9 cellular contexts compared by ENCODE assay signal in genomic region chr16:10180771-10181163, GRCh38. TPM values are rescaled to one million over a fixed set of nuclear protein-coding genes. Genes with fewer than 3 reads are reported as not detected.
A peak's percentile ranks its signal among the peaks of the same experiment; 100 is the strongest.
DNase-seq lines count a peak whose midpoint lies in the region; ATAC-seq lines count a peak whose summit lies in the region.
"Had no signal": no experiment of that assay in that cellular context is flagged by ENCODE, and none has a peak within 500 bp of the region (broad histone marks: within the 10 kb centered on the region; RNA-seq: fewer than 3 reads in every experiment).

No MANE protein-coding gene starts in this region.

- no peaks in the 10 kb centered on the region for H3K36me3 Mint-ChIP-seq in activated T-cell treated with anti-CD3 and anti-CD28 coated beads, Interleukin-2, amount 50 U/mL, for 24 hours (ENCODE audit: low read depth)

- intact Hi-C loops in left ventricle myocardium superior (cut with micrococcal nuclease) = no loop called here

- ATAC-seq in left ventricle myocardium superior (peak; percentile 38), HG02852 (IDR thresholded peaks at IDR 0.05; ENCODE audit: unreplicated experiment) (no peak)

- H3K9me3 Mint-ChIP-seq in activated T-cell treated with anti-CD3 and anti-CD28 coated beads, Interleukin-2, amount 50 U/mL, for 24 hours = no peaks in the 10 kb centered on the region
- H3K9me3 Mint-ChIP-seq: T-helper 1 cell treated with Interleukin-12 subunit alpha and Interleukin-12 subunit beta and Interleukin-4 antibody, amounts not matched to agents 30 μg/mL and 1 μg/mL, for 36 hours had no signal

- H3K27me3 Mint-ChIP-seq in activated T-cell treated with anti-CD3 and anti-CD28 coated beads, Interleukin-2, amount 50 U/mL, for 24 hours = peaks cover 70% of the 10 kb centered on the region

- H3K27ac Mint-ChIP-seq in activated T-cell treated with anti-CD3 and anti-CD28 coated beads, Interleukin-2, amount 50 U/mL, for 24 hours = no peak overlapping the region
- H3K27ac Mint-ChIP-seq: T-helper 1 cell treated with Interleukin-12 subunit alpha and Interleukin-12 subunit beta and Interleukin-4 antibody, amounts not matched to agents 30 μg/mL and 1 μg/mL, for 36 hours had no signal

- H3K4me1 Mint-ChIP-seq in activated T-cell treated with anti-CD3 and anti-CD28 coated beads, Interleukin-2, amount 50 U/mL, for 24 hours (ENCODE audit: low read depth) = peaks cover 15% of the 10 kb centered on the region

- peak; percentile 63 for DNase-seq in DMS 273 (lab: John Stamatoyannopoulos, UW; ENCODE audit: unreplicated experiment)
- no peak for DNase-seq in DMS 273 treated with DMSO at 0.1 percent for 48 hours (lab: John Stamatoyannopoulos, UW)
- DNase-seq in activated T-cell treated with anti-CD3 and anti-CD28 coated beads, Interleukin-2, amount 50 U/mL, for 24 hours = peak; percentile 45
- peak; percentile 53 for DNase-seq in left ventricle myocardium superior
- peak; percentile 28 to 58 for DNase-seq in stimulated activated CD4-positive, alpha-beta T cell treated with anti-CD3 and anti-CD28 coated beads, Interleukin-2, amount 100 ng/mL, for 24 hours
- DNase-seq in NCI-H510A treated with DMSO at 0.1 percent for 48 hours (lab: John Stamatoyannopoulos, UW) = no peak
- no peak for DNase-seq in 8988T

- no peak overlapping the region for H3K4me3 Mint-ChIP-seq in activated T-cell treated with anti-CD3 and anti-CD28 coated beads, Interleukin-2, amount 50 U/mL, for 24 hours
- H3K4me3 Mint-ChIP-seq: T-helper 1 cell treated with Interleukin-12 subunit alpha and Interleukin-12 subunit beta and Interleukin-4 antibody, amounts not matched to agents 30 μg/mL and 1 μg/mL, for 36 hours had no signal

RNA-seq across cellular contexts. Expression of gene GRIN2A, which starts 1.5 kb away (rescaled TPM):
- 3.6 TPM for total RNA-seq in left ventricle myocardium superior

Comparison
In these comparisons a context has a peak if more than half of its experiments do, and no peak if none do; other contexts are left out.
1. DNase-seq: peak in DMS 273 (single experiment), activated T-cell treated with anti-CD3 and anti-CD28 coated beads, Interleukin-2, amount 50 U/mL, for 24 hours (single experiment), left ventricle myocardium superior (single experiment) and stimulated activated CD4-positive, alpha-beta T cell treated with anti-CD3 and anti-CD28 coated beads, Interleukin-2, amount 100 ng/mL, for 24 hours (2 of 2); none in DMS 273 treated with DMSO at 0.1 percent for 48 hours (single experiment), NCI-H510A treated with DMSO at 0.1 percent for 48 hours (single experiment) and 8988T (single experiment).